Comparison of ENCODE assay signal across 10 cellular contexts in genomic region chr20:44491635-44492395, GRCh38. TPM values are rescaled to one million over a fixed set of nuclear protein-coding genes. Genes with fewer than 3 reads are reported as not detected.
DNase-seq lines count a peak whose midpoint lies in the region; TF ChIP-seq lines count a peak whose summit lies in the region.
"Had no signal": no experiment of that assay in that cellular context is flagged by ENCODE, and none has a peak within 500 bp of the region (broad histone marks: within the 10 kb centered on the region; RNA-seq: fewer than 3 reads in every experiment).

No MANE protein-coding gene starts in this region.

- no peaks in the 10 kb centered on the region for H3K9me3 ChIP-seq in CD4-positive, alpha-beta memory T cell (ENCODE audit: control insufficient read depth in 1 of 2, low read length in 2 of 2)
- H3K9me3 ChIP-seq in SJSA1 (replicated peaks), result no peaks in the 10 kb centered on the region
- no peaks in the 10 kb centered on the region for H3K9me3 ChIP-seq in esophagus muscularis mucosa
- H3K9me3 ChIP-seq in osteoblast (ENCODE audit: low read depth, low read length), result no peaks in the 10 kb centered on the region
- no peaks in the 10 kb centered on the region for H3K9me3 ChIP-seq in WERI-Rb-1 (ENCODE audit: severe bottlenecking)

- peak in 1 of 5 donors; percentile 6 for DNase-seq in CD4-positive, alpha-beta memory T cell
- DNase-seq in SJSA1 (ENCODE audit: low read depth in 1 of 2, low spot score in 2 of 2) (peak; percentile 89 to 93), esophagus muscularis mucosa (ENCODE audit: extremely low spot score) (no peak), osteoblast (ENCODE audit: insufficient read length, low spot score, missing footprints) (peak; percentile 90), WERI-Rb-1 (no peak), NCI-H1436 (lab: John Stamatoyannopoulos, UW) (no peak), RKO (ENCODE audit: low spot score) (no peak), middle frontal gyrus (ENCODE audit: extremely low spot score, low spot score) (no peak)
- DNase-seq: activated effector memory CD4-positive, alpha-beta T cell treated with anti-CD3 and anti-CD28 coated beads, Interleukin-2, amount 50 U/mL, for 16 hours; DMS79 treated with DMSO at 0.1 percent for 48 hours had no signal

- no peaks in the 10 kb centered on the region for H3K27me3 ChIP-seq in CD4-positive, alpha-beta memory T cell (ENCODE audit: insufficient read depth, low read length)
- H3K27me3 ChIP-seq in SJSA1 (replicated peaks), result no peaks in the 10 kb centered on the region
- no peaks in the 10 kb centered on the region for H3K27me3 ChIP-seq in esophagus muscularis mucosa
- H3K27me3 ChIP-seq in osteoblast (ENCODE audit: insufficient read depth, low read length), result no peaks in the 10 kb centered on the region
- H3K27me3 ChIP-seq in WERI-Rb-1 (ENCODE audit: insufficient read depth, low read depth, severe bottlenecking), result no peaks in the 10 kb centered on the region

- intact Hi-C loops in CD4-positive, alpha-beta memory T cell (cut with micrococcal nuclease), result no loop called here
- intact Hi-C loops in esophagus muscularis mucosa (cut with DNase I), result no loop called here

- no peak overlapping the region for H3K27ac ChIP-seq in CD4-positive, alpha-beta memory T cell (ENCODE audit: low read depth, low read length)
- peak overlapping the region; percentile 86 for H3K27ac ChIP-seq in SJSA1
- H3K27ac ChIP-seq in esophagus muscularis mucosa (replicated peaks in 1 of 4), result peak overlapping the region; percentile 57 to 71 (median 57)
- H3K27ac ChIP-seq in osteoblast (ENCODE audit: low read depth, low read length), result peak overlapping the region; percentile 100
- H3K27ac ChIP-seq in WERI-Rb-1, result no peak overlapping the region

- peak overlapping the region in 4 of 7 donors; percentile 44 to 94 (median 68) for H3K27ac Mint-ChIP-seq in CD4-positive, alpha-beta memory T cell

- no peak overlapping the region for H2AFZ ChIP-seq in osteoblast (ENCODE audit: low read length)

- TF ChIP-seq EP300 in esophagus muscularis mucosa (IDR thresholded peaks at IDR 0.05), result no peak

- H3K27me3 Mint-ChIP-seq in CD4-positive, alpha-beta memory T cell, result no peaks in the 10 kb centered on the region

- H4K20me1 ChIP-seq in osteoblast (ENCODE audit: insufficient read depth, low read length), result no peaks in the 10 kb centered on the region

- H3K4me1 ChIP-seq in CD4-positive, alpha-beta memory T cell (ENCODE audit: insufficient read depth, low read length), result no peaks in the 10 kb centered on the region
- H3K4me1 ChIP-seq in SJSA1 (replicated peaks) (peaks cover 74% of the 10 kb centered on the region), esophagus muscularis mucosa (peaks cover 4 to 25% (median 19%) of the 10 kb centered on the region in 4 donors), osteoblast (ENCODE audit: insufficient read depth, low read length) (peaks cover 52% of the 10 kb centered on the region)

- TF ChIP-seq POLR2A in esophagus muscularis mucosa (IDR thresholded peaks at IDR 0.05; ENCODE audit: low read depth), result no peak

- H3K4me3 ChIP-seq in CD4-positive, alpha-beta memory T cell (ENCODE audit: low read length in 2 of 2), result no peak overlapping the region
- no peak overlapping the region for H3K4me3 ChIP-seq in SJSA1
- no peak overlapping the region for H3K4me3 ChIP-seq in esophagus muscularis mucosa
- no peak overlapping the region for H3K4me3 ChIP-seq in osteoblast (ENCODE audit: insufficient read depth, low read length)
- no peak overlapping the region for H3K4me3 ChIP-seq in WERI-Rb-1 (ENCODE audit: low read depth, low read length)

- peaks cover 59% of the 10 kb centered on the region for H3K36me3 ChIP-seq in CD4-positive, alpha-beta memory T cell (ENCODE audit: insufficient read depth, low read length)
- H3K36me3 ChIP-seq in SJSA1 (peaks cover 75% of the 10 kb centered on the region), esophagus muscularis mucosa (peaks cover 43 to 100% (median 89%) of the 10 kb centered on the region in 4 donors), osteoblast (ENCODE audit: insufficient read depth, low read length) (peaks cover 58% of the 10 kb centered on the region), WERI-Rb-1 (peaks cover 47% of the 10 kb centered on the region)

- no peaks in the 10 kb centered on the region for H3K9me3 Mint-ChIP-seq in CD4-positive, alpha-beta memory T cell

- H3K4me2 ChIP-seq in osteoblast (ENCODE audit: insufficient read depth, low read length), result peak overlapping the region; percentile 7

- POLR2A ChIA-PET in CD4-positive, alpha-beta memory T cell (lab: Charles Lee; ENCODE audit: partially characterized antibody), result no interaction called here

- CTCF ChIA-PET in CD4-positive, alpha-beta memory T cell (lab: Charles Lee; ENCODE audit: partially characterized antibody), result interaction anchor here (1.8 kb wide), 1 partner anchor 107 kb away, joined by 4 read pairs; no protein-coding TSS in a partner anchor

- peaks cover 4 to 9% (median 6%) of the 10 kb centered on the region in 4 donors for H3K4me1 Mint-ChIP-seq in CD4-positive, alpha-beta memory T cell

- no peak for TF ChIP-seq CTCF in esophagus muscularis mucosa (IDR thresholded peaks at IDR 0.05)
- no peak for TF ChIP-seq CTCF in osteoblast (IDR thresholded peaks at IDR 0.05; ENCODE audit: extremely low read depth, low read depth, low read length)
- TF ChIP-seq CTCF in WERI-Rb-1 (IDR thresholded peaks at IDR 0.05; ENCODE audit: low read depth, low read length), result no peak

- H3K36me3 Mint-ChIP-seq in CD4-positive, alpha-beta memory T cell, result peaks cover 51 to 82% of the 10 kb centered on the region in 2 donors

- H3K4me3 Mint-ChIP-seq in CD4-positive, alpha-beta memory T cell, result no peak overlapping the region

- no peaks in the 10 kb centered on the region for H3K79me2 ChIP-seq in osteoblast (ENCODE audit: insufficient read depth, low read length)

- 51% methylated on average over 5 of the region's 5 CpGs for WGBS in esophagus muscularis mucosa

RNA-seq across cellular contexts. Expression of gene TTPAL, which starts 16.1 kb away (rescaled TPM):
- 10 to 100 TPM; 17.5 to 18.9 TPM for total RNA-seq in CD4-positive, alpha-beta memory T cell
- polyA plus RNA-seq in CD4-positive, alpha-beta memory T cell, result 10 to 100 TPM in 1 of 2 donors, 1 to 10 TPM in 1; 5.7 to 12.3 TPM
- 8.8 and 9.1 TPM in 2 replicates for total RNA-seq in SJSA1 (2014; rRNA removed; shearing (Covaris generic))
- total RNA-seq in esophagus muscularis mucosa (10 to 100 TPM in 3 of 4 donors, 1 to 10 TPM in 1; 9.6 to 18.2 (median 13.0) TPM), osteoblast (12.1 and 12.7 TPM in 2 replicates)

RNA-seq across cellular contexts. Expression of gene SERINC3, which starts 30.1 kb away (rescaled TPM):
- 10 to 100 TPM; 84.8 to 90.1 TPM for total RNA-seq in CD4-positive, alpha-beta memory T cell
- polyA plus RNA-seq in CD4-positive, alpha-beta memory T cell, result 100 to 1,000 TPM; 184 to 212 TPM
- total RNA-seq in SJSA1 (2014; rRNA removed; shearing (Covaris generic)), result 69.2 and 76.1 TPM in 2 replicates
- 100 to 1,000 TPM; 121 to 175 (median 138) TPM for total RNA-seq in esophagus muscularis mucosa
- total RNA-seq in osteoblast, result 167 and 191 TPM in 2 replicates

Comparison
In these comparisons a context has a peak if more than half of its experiments do, and no peak if none do; other contexts are left out.
1. DNase-seq: peak in SJSA1 (2 of 2) and osteoblast (single experiment); none in esophagus muscularis mucosa (single experiment), WERI-Rb-1 (single experiment), NCI-H1436 (single experiment), RKO (single experiment) and middle frontal gyrus (single experiment).
2. H3K27ac ChIP-seq: peak in SJSA1 (single experiment), esophagus muscularis mucosa (4 of 4) and osteoblast (single experiment); none in CD4-positive, alpha-beta memory T cell (single experiment) and WERI-Rb-1 (single experiment).